ENCODE assay signal across 12 cellular contexts in genomic region chr18:10482363-10482984, GRCh38. TPM values are rescaled to one million over a fixed set of nuclear protein-coding genes. Genes with fewer than 3 reads are reported as not detected.
DNase-seq lines count a peak whose midpoint lies in the region; ATAC-seq and TF ChIP-seq lines count a peak whose summit lies in the region.
"Had no signal": no experiment of that assay in that cellular context is flagged by ENCODE, and none has a peak within 500 bp of the region (broad histone marks: within the 10 kb centered on the region; RNA-seq: fewer than 3 reads in every experiment).

No MANE protein-coding gene starts in this region.

- peaks cover 0 to 3% of the 10 kb centered on the region in 2 donors for H3K4me1 ChIP-seq in breast epithelium
- H3K4me1 ChIP-seq: psoas muscle had no signal

- ATAC-seq in GM19351 (IDR thresholded peaks at IDR 0.05; ENCODE audit: unreplicated experiment) (peak; percentile 12), HG02973 (IDR thresholded peaks at IDR 0.05; ENCODE audit: unreplicated experiment) (peak; percentile 24)

- intact Hi-C loops in breast epithelium (cut with DNase I; ENCODE audit: low total_unique reads): no loop called here

- no peaks in the 10 kb centered on the region for H3K9me3 ChIP-seq in breast epithelium
- H3K9me3 ChIP-seq: mucosa of descending colon, psoas muscle had no signal

- TF ChIP-seq POLR2A in breast epithelium (IDR thresholded peaks at IDR 0.05): no peak

- H3K27ac ChIP-seq in caudate nucleus (ENCODE audit: low read depth, low read length) (peak overlapping the region; percentile 49), breast epithelium (no peak overlapping the region)
- H3K27ac ChIP-seq: psoas muscle had no signal

- H3K36me3 ChIP-seq in GM06990 (ENCODE audit: control insufficient read depth, insufficient read depth, low read length) (no peaks in the 10 kb centered on the region), breast epithelium (no peaks in the 10 kb centered on the region)

- no peak for DNase-seq in GM06990 (ENCODE audit: extremely low read depth, insufficient read length)
- DNase-seq in caudate nucleus (lab: John Stamatoyannopoulos, UW): no peak
- DNase-seq in NK-92 treated with Interleukin-12 subunit alpha and Interleukin-12 subunit beta, amount 100 ng/mL, for 24 hours (lab: John Stamatoyannopoulos, UW): no peak
- DNase-seq in breast epithelium (ENCODE audit: low spot score in 2 of 2): no peak
- DNase-seq in Kasumi-1 (lab: John Stamatoyannopoulos, UW): no peak
- DNase-seq in NCI-H345 treated with DMSO at 0.1 percent for 48 hours (lab: John Stamatoyannopoulos, UW; ENCODE audit: unreplicated experiment): no peak
- DNase-seq: NCI-H510A treated with DMSO at 0.1 percent for 48 hours, psoas muscle had no signal

- H3K4me3 ChIP-seq in GM06990 (replicated peaks; ENCODE audit: low read depth, low read length): no peak overlapping the region
- no peak overlapping the region for H3K4me3 ChIP-seq in breast epithelium
- H3K4me3 ChIP-seq: mucosa of descending colon, psoas muscle had no signal

- peak; percentile 28 for TF ChIP-seq CTCF in GM06990 (IDR thresholded peaks at IDR 0.05; ENCODE audit: insufficient read depth, low read length, poor library complexity, severe bottlenecking)
- TF ChIP-seq CTCF in breast epithelium (IDR thresholded peaks at IDR 0.05): no peak

- H3K27me3 ChIP-seq in GM06990 (replicated peaks; ENCODE audit: control insufficient read depth, insufficient read depth, low read length): no peaks in the 10 kb centered on the region; the same call in 1 of the 2 replicates
- H3K27me3 ChIP-seq in breast epithelium: no peaks in the 10 kb centered on the region

RNA-seq across cellular contexts. Expression of gene APCDD1, which starts 28.0 kb away (rescaled TPM):
- total RNA-seq in breast epithelium: 100 to 1,000 TPM in 1 of 3 donors, 10 to 100 TPM in 2; 34.1 to 275 (median 38.8) TPM
- total RNA-seq: SK-MEL-5 had no signal

RNA-seq across cellular contexts. Expression of gene NAPG, which starts 43.4 kb away (rescaled TPM):
- total RNA-seq in breast epithelium: 10 to 100 TPM; 23.2 to 46.7 (median 24.6) TPM
